Comparison of ENCODE assay signal across 14 cellular contexts in the genomic region with DNA sequence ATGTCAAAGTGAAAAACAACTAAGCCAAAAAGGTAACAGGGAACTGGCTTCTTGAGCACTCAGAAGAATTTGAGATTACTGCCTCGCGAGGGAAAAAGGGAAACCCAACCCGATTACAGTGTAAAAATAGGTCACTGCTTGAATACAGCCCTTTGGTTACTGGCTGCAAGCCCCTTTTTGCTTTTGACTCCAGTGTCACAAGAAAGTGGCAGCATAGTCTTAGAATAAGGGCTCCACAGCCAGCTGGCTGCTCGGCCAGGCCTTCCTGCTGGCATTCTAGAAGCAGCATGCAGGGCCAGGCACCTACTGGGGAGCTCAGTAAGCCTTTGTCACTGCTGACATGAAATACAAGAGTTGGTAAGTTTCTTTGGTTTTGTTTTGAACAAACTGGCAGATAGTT.
DNase-seq lines count a peak whose midpoint lies in the region; ATAC-seq and TF ChIP-seq lines count a peak whose summit lies in the region.
"Had no signal": no experiment of that assay in that cellular context is flagged by ENCODE, and none has a peak within 500 bp of the region (broad histone marks: within the 10 kb centered on the region; RNA-seq: fewer than 3 reads in every experiment).

No MANE protein-coding gene starts in this region.

- dilution Hi-C loops in mammary epithelial cell (cut with HindIII; ENCODE audit: low sequenced_read_pairs), result no loop called here

- CTCF ChIA-PET in MCF 10A (lab: Yijun Ruan, JAX) (interaction anchor here (0.5 to 7.1 kb wide), 8 partner anchors 10 to 1920 kb away, joined by 3 to 154 read pairs (median 12); a partner anchor contains a TSS), mammary epithelial cell (lab: Charles Lee; ENCODE audit: low non-redundant PET) (no interaction called here)
- CTCF ChIA-PET in CD8-positive, alpha-beta memory T cell (lab: Charles Lee), result interaction anchor here (1.0 to 5.6 kb wide), 5 partner anchors 11 to 105 kb away, joined by 3 to 31 read pairs (median 5); no protein-coding TSS in a partner anchor

- H3K27ac Mint-ChIP-seq in MCF 10A (ENCODE audit: low read depth, unreplicated experiment), result peak overlapping the region; percentile 97
- no peak overlapping the region for H3K27ac Mint-ChIP-seq in CD8-positive, alpha-beta memory T cell

- BruUV-seq in MCF 10A (replicated peaks; lab: Mats Ljungman, UMichigan) (no TSS peak), mammary epithelial cell (replicated peaks; lab: Mats Ljungman, UMichigan) (no TSS peak)

- no peaks in the 10 kb centered on the region for H3K27me3 ChIP-seq in mammary epithelial cell (ENCODE audit: insufficient read depth, low read length)
- H3K27me3 ChIP-seq in vagina, result no peaks in the 10 kb centered on the region
- H3K27me3 ChIP-seq in MM.1S (replicated peaks; ENCODE audit: insufficient read depth, low read length), result no peaks in the 10 kb centered on the region
- H3K27me3 ChIP-seq in CD8-positive, alpha-beta memory T cell (ENCODE audit: insufficient read depth, low read length, poor library complexity, severe bottlenecking), result no peaks in the 10 kb centered on the region
- H3K27me3 ChIP-seq: pancreas had no signal

- intact Hi-C loops in MCF 10A (cut with micrococcal nuclease) (no loop called here), mammary epithelial cell (cut with micrococcal nuclease) (no loop called here), left ventricle myocardium superior (cut with micrococcal nuclease) (loop anchor here (5.0 kb wide), 1 partner anchor 57 kb away; no protein-coding TSS in a partner anchor), vagina (cut with DNase I) (loop anchor here (5.0 kb wide), 1 partner anchor 103 kb away; no protein-coding TSS in a partner anchor)

- H4K20me1 ChIP-seq in mammary epithelial cell (ENCODE audit: insufficient read depth, low read length) (no peaks in the 10 kb centered on the region), MM.1S (ENCODE audit: insufficient read depth, low read length) (no peaks in the 10 kb centered on the region)

- H3K79me2 ChIP-seq in mammary epithelial cell (ENCODE audit: insufficient read depth, low read length), result peaks cover 25% of the 10 kb centered on the region
- H3K79me2 ChIP-seq in MM.1S (ENCODE audit: low read length), result no peaks in the 10 kb centered on the region

- no peak for TF ChIP-seq POLR2A in vagina (IDR thresholded peaks at IDR 0.05)

- H3K9me2 ChIP-seq in MM.1S (replicated peaks; ENCODE audit: insufficient read depth, low read length), result no peaks in the 10 kb centered on the region

- WGBS in mammary epithelial cell (ENCODE audit: low coverage, missing lambda C conversion rate), result 47% methylated on average over 4 of the region's 4 CpGs

- POLR2A ChIA-PET in MCF 10A (lab: Yijun Ruan, JAX), result interaction anchor here (0.6 to 4.5 kb wide), 12 partner anchors 10 to 736 kb away, joined by 3 to 102 read pairs (median 4); a partner anchor contains a TSS
- POLR2A ChIA-PET in CD8-positive, alpha-beta memory T cell (lab: Charles Lee), result no interaction called here

- H3K4me2 ChIP-seq in mammary epithelial cell (ENCODE audit: insufficient read depth, low read depth, low read length) (no peak overlapping the region), MM.1S (ENCODE audit: low read depth, low read length) (no peak overlapping the region)

- no peaks in the 10 kb centered on the region for H3K27me3 Mint-ChIP-seq in MCF 10A (ENCODE audit: insufficient read depth, unreplicated experiment)
- no peaks in the 10 kb centered on the region for H3K27me3 Mint-ChIP-seq in CD8-positive, alpha-beta memory T cell

- H2AFZ ChIP-seq in mammary epithelial cell (ENCODE audit: low read depth, low read length) (no peak overlapping the region), MM.1S (ENCODE audit: low read length) (no peak overlapping the region)

- no peaks in the 10 kb centered on the region for H3K9me3 Mint-ChIP-seq in MCF 10A (ENCODE audit: unreplicated experiment)
- no peaks in the 10 kb centered on the region for H3K9me3 Mint-ChIP-seq in CD8-positive, alpha-beta memory T cell

- peaks cover 27% of the 10 kb centered on the region for H3K4me1 Mint-ChIP-seq in MCF 10A (ENCODE audit: insufficient read depth, unreplicated experiment)
- H3K4me1 Mint-ChIP-seq in CD8-positive, alpha-beta memory T cell, result peaks cover 16 to 22% (median 18%) of the 10 kb centered on the region in 3 donors

- TF ChIP-seq CTCF in MCF 10A (IDR thresholded peaks at IDR 0.05; ENCODE audit: unreplicated experiment) (no peak), mammary epithelial cell (conservative IDR thresholded peaks at IDR 0.05 in 1 of 2, IDR thresholded peaks at IDR 0.05 in 1 of 2; ENCODE audit: extremely low read depth in 1 of 2, insufficient read depth in 1 of 2, low read depth in 1 of 2, low read length in 2 of 2) (no peak), vagina (IDR thresholded peaks at IDR 0.05) (no peak), MM.1S (IDR thresholded peaks at IDR 0.05; ENCODE audit: low read length) (no peak), GM13977 (IDR thresholded peaks at IDR 0.05; ENCODE audit: extremely low read depth, insufficient read depth, missing control alignments) (no peak)

- ATAC-seq in left ventricle myocardium superior, result peak; percentile 61
- ATAC-seq: pancreas had no signal

- H3K4me3 Mint-ChIP-seq in MCF 10A (ENCODE audit: unreplicated experiment), result no peak overlapping the region
- H3K4me3 Mint-ChIP-seq in CD8-positive, alpha-beta memory T cell, result no peak overlapping the region

- H3K4me3 ChIP-seq in mammary epithelial cell (replicated peaks in 1 of 3; ENCODE audit: insufficient read depth in 1 of 3, low read depth in 2 of 3, low read length in 3 of 3) (no peak overlapping the region), vagina (no peak overlapping the region), MM.1S (ENCODE audit: low read length) (no peak overlapping the region)
- no peak overlapping the region for H3K4me3 ChIP-seq in CD8-positive, alpha-beta memory T cell (ENCODE audit: low read length)
- H3K4me3 ChIP-seq: pancreas had no signal

- no peaks in the 10 kb centered on the region for H3F3A ChIP-seq in MM.1S (ENCODE audit: insufficient read depth, low read length)

- H3K9ac ChIP-seq in mammary epithelial cell (ENCODE audit: insufficient read depth, low read length), result no peak overlapping the region
- H3K9ac ChIP-seq in MM.1S (ENCODE audit: low read length), result no peak overlapping the region

- H3K36me3 ChIP-seq in mammary epithelial cell (ENCODE audit: insufficient read depth, low read length) (no peaks in the 10 kb centered on the region), vagina (no peaks in the 10 kb centered on the region), MM.1S (replicated peaks; ENCODE audit: insufficient read depth, low read length) (no peaks in the 10 kb centered on the region)
- no peaks in the 10 kb centered on the region for H3K36me3 ChIP-seq in CD8-positive, alpha-beta memory T cell (ENCODE audit: insufficient read depth, low read length)
- H3K36me3 ChIP-seq: pancreas had no signal

- no peaks in the 10 kb centered on the region for H3K9me3 ChIP-seq in mammary epithelial cell (replicated peaks; ENCODE audit: insufficient read depth, low read length)
- no peaks in the 10 kb centered on the region for H3K9me3 ChIP-seq in vagina
- no peaks in the 10 kb centered on the region for H3K9me3 ChIP-seq in MM.1S (replicated peaks; ENCODE audit: insufficient read depth, low read length)
- H3K9me3 ChIP-seq in CD8-positive, alpha-beta memory T cell (ENCODE audit: low read length), result no peaks in the 10 kb centered on the region
- H3K9me3 ChIP-seq: pancreas had no signal

- peaks cover 5% of the 10 kb centered on the region for H3K36me3 Mint-ChIP-seq in MCF 10A (ENCODE audit: insufficient read depth, unreplicated experiment)
- peaks cover 0 to 2% (median 0%) of the 10 kb centered on the region in 3 donors for H3K36me3 Mint-ChIP-seq in CD8-positive, alpha-beta memory T cell

- in situ Hi-C loops in mammary epithelial cell (cut with MboI; ENCODE audit: low sequenced_read_pairs in 2 of 2) (loop anchor here (5.0 to 10.0 kb wide), 2 partner anchors 57 to 110 kb away; a partner anchor contains a TSS), GM13977 (cut with MboI; ENCODE audit: low pct_unique_long_range_greater_than_20kb, low sequenced_read_pairs, unreplicated experiment) (no loop called here)

- H3K27ac ChIP-seq in mammary epithelial cell (ENCODE audit: insufficient read depth, low read depth, low read length) (no peak overlapping the region), vagina (peak overlapping the region; percentile 74), MM.1S (ENCODE audit: low read length) (no peak overlapping the region)
- H3K27ac ChIP-seq in CD8-positive, alpha-beta memory T cell (ENCODE audit: low read depth, low read length), result no peak overlapping the region
- H3K27ac ChIP-seq: pancreas had no signal

- H3K4me1 ChIP-seq in mammary epithelial cell (ENCODE audit: insufficient read depth, low read length) (peaks cover 35% of the 10 kb centered on the region), vagina (peaks cover 36% of the 10 kb centered on the region), MM.1S (ENCODE audit: low read length) (peaks cover 15% of the 10 kb centered on the region)
- peaks cover 7% of the 10 kb centered on the region for H3K4me1 ChIP-seq in CD8-positive, alpha-beta memory T cell (ENCODE audit: insufficient read depth, low read length)

- DNase-seq in MCF 10A (ENCODE audit: unreplicated experiment) (no peak), mammary epithelial cell (no peak), left ventricle myocardium superior (peak; percentile 61), pons (ENCODE audit: low spot score) (peak; percentile 92), vagina (ENCODE audit: extremely low spot score in 2 of 2) (no peak), MM.1S (no peak), GM13977 (ENCODE audit: low spot score) (no peak)
- no peak for DNase-seq in CD8-positive, alpha-beta memory T cell
- DNase-seq: 8988T; activated CD4-positive, alpha-beta T cell treated with anti-CD3 and anti-CD28 coated beads, Interleukin-2, amount 50 U/mL, for 1 hour; activated gamma-delta T cell; NCI-H1436 treated with DMSO at 0.1 percent for 48 hours; NK-92 treated with Interleukin-12 subunit alpha and Interleukin-12 subunit beta, amount 100 ng/mL, for 24 hours; pancreas had no signal

Comparison
In these comparisons a context has a peak if more than half of its experiments do, and no peak if none do; other contexts are left out.
1. DNase-seq: peak in left ventricle myocardium superior (single experiment) and pons (single experiment); none in MCF 10A (single experiment), mammary epithelial cell (single experiment), vagina (0 of 2), MM.1S (single experiment), CD8-positive, alpha-beta memory T cell (0 of 5) and GM13977 (single experiment).
2. intact Hi-C loops: an anchor here in left ventricle myocardium superior (5.0 kb wide) and vagina (5.0 kb wide); none called in MCF 10A and mammary epithelial cell.